1 cellular context compared by ENCODE assay signal in genomic region chr1:23374079-23374735, GRCh38. TPM values are rescaled to one million over a fixed set of nuclear protein-coding genes. Genes with fewer than 3 reads are reported as not detected.
"Had no signal": no experiment of that assay in that cellular context is flagged by ENCODE, and none has a peak within 500 bp of the region (broad histone marks: within the 10 kb centered on the region; RNA-seq: fewer than 3 reads in every experiment).

No MANE protein-coding gene starts in this region.

RNA-seq across cellular contexts. Expression of gene TCEA3, which starts 50.3 kb away (rescaled TPM):
- polyA plus RNA-seq: neural cell had no signal
